Comparison of ENCODE assay signal across 1 cellular context in the genomic region with DNA sequence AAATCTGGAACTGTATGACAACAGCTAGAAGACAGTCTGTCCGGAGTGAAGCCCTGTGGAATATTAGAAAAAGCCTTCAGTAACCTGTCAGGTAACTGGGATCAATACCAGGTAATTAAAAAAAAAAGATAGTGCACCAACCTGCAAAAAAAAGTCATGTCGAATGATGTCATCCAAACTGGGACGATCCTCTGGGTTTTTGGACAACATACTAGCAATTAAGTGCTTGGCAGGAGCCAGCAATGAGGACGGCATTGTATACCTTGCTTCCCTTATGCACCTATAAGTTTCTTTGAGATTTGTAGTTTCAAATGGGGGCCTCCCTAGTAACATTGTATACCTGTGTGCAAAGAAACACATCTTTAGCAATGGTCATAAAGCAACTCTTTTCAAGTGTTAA.
TF ChIP-seq lines count a peak whose summit lies in the region.

No MANE protein-coding gene starts in this region.

TF ChIP-seq in neural cell, 6 proteins besides CTCF, POLR2A, EP300 and RAD21 (continued from another document):
- TF ChIP-seq POLR2AphosphoS5 (IDR thresholded peaks at IDR 0.05) (no peak), MXI1 (conservative IDR thresholded peaks at IDR 0.05; ENCODE audit: poor library complexity, severe bottlenecking) (no peak)
